Comparison of ENCODE assay signal across 32 cellular contexts in the genomic region with DNA sequence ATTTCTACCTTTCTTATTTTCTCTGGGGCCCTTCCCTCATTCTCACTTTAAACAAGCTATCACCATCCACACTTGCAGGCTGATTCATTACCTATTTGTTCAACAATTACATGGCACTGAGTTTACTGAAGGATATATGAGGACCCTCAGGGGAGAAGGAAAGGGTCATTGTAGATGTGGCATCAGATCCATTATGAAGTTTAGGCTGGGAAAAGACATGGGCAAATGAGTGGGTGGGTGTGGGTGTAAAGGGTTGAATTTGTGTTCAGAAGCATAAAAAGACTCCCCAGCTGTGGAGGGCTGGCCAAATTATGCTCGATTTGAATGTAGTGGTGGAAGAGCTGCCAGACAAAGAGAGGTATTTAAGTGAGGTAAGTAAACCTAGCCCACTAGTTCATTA.
"Had no signal": no experiment of that assay in that cellular context is flagged by ENCODE, and none has a peak within 500 bp of the region (broad histone marks: within the 10 kb centered on the region; RNA-seq: fewer than 3 reads in every experiment).

No MANE protein-coding gene starts in this region.

- H3K27me3 Mint-ChIP-seq: activated naive CD8-positive, alpha-beta T cell treated with anti-CD3 and anti-CD28 coated beads for 36 hours; brain had no signal

- H3K4me1 ChIP-seq: ascending aorta, colonic mucosa, gastroesophageal sphincter, testis, transverse colon had no signal

- H3K79me2 ChIP-seq: hepatocyte had no signal

- H3K4me1 Mint-ChIP-seq: activated naive CD8-positive, alpha-beta T cell treated with anti-CD3 and anti-CD28 coated beads for 36 hours; naive B cell had no signal

- H3K36me3 Mint-ChIP-seq: activated naive CD8-positive, alpha-beta T cell treated with anti-CD3 and anti-CD28 coated beads for 36 hours; brain; mesothelial cell of epicardium; naive B cell had no signal

- DNase-seq: activated CD4-positive, alpha-beta T cell treated with anti-CD3 and anti-CD28 coated beads for 4 hours; activated CD4-positive, alpha-beta T cell treated with anti-CD3 and anti-CD28 coated beads, Interleukin-2, amount 50 U/mL, for 48 hours; activated CD4-positive, CD25-positive, alpha-beta regulatory T cell; activated CD8-positive, alpha-beta memory T cell treated with anti-CD3 and anti-CD28 coated beads for 24 hours; activated effector memory CD4-positive, alpha-beta T cell treated with Interleukin-2 at 50 U/mL for 16 hours; activated naive CD4-positive, alpha-beta T cell treated with Interleukin-2 at 50 U/mL for 16 hours; activated naive CD8-positive, alpha-beta T cell treated with anti-CD3 and anti-CD28 coated beads for 36 hours; cerebellar nuclear complex; colonic mucosa; effector CD8-positive, alpha-beta T cell; erythroblast; islet precursor cell; left cardiac atrium; left ventricle myocardium superior; naive B cell; nephron progenitor cell; retina; stimulated activated CD4-positive, alpha-beta T cell treated with anti-CD3 and anti-CD28 coated beads, Interleukin-12 subunit alpha, Interleukin-12 subunit beta, amount 100 ng/mL, for 4 hours; stimulated activated CD4-positive, alpha-beta T cell treated with anti-CD3 and anti-CD28 coated beads, Interleukin-4, amount 100 ng/mL, for 1 hour; stimulated activated naive CD8-positive, alpha-beta T cell treated with anti-CD3 and anti-CD28 coated beads, Interleukin-15, Interleukin-2, amounts not matched to agents 100 U/mL and 50 U/mL, for 24 hours; testis; transverse colon had no signal

- H2AFZ ChIP-seq: hepatocyte had no signal

- H3K36me3 ChIP-seq: ascending aorta, cardiac muscle cell, colonic mucosa, gastroesophageal sphincter, neutrophil, transverse colon had no signal

- ATAC-seq: left cardiac atrium; sciatic nerve; stimulated activated naive CD8-positive, alpha-beta T cell treated with anti-CD3 and anti-CD28 coated beads, Interleukin-15, Interleukin-2, amounts not matched to agents 100 U/mL and 50 U/mL, for 24 hours had no signal

- H3K4me2 ChIP-seq: hepatocyte had no signal

- H3K9me3 Mint-ChIP-seq: activated naive CD8-positive, alpha-beta T cell treated with anti-CD3 and anti-CD28 coated beads for 36 hours; brain; mesothelial cell of epicardium; naive B cell; nephron progenitor cell had no signal

- H3K4me3 Mint-ChIP-seq: activated naive CD8-positive, alpha-beta T cell treated with anti-CD3 and anti-CD28 coated beads for 36 hours; brain; mesothelial cell of epicardium; naive B cell; nephron progenitor cell had no signal

- H3K27me3 ChIP-seq: ascending aorta, colonic mucosa, gastroesophageal sphincter, neutrophil, testis, transverse colon had no signal

- H3K27ac Mint-ChIP-seq: activated naive CD8-positive, alpha-beta T cell treated with anti-CD3 and anti-CD28 coated beads for 36 hours; brain; mesothelial cell of epicardium; naive B cell; nephron progenitor cell; progenitor cell of endocrine pancreas had no signal

- H3K9me3 ChIP-seq: ascending aorta, colonic mucosa, gastroesophageal sphincter, neutrophil, testis, transverse colon had no signal

- H3K27ac ChIP-seq: ascending aorta, cardiac muscle cell, colonic mucosa, gastroesophageal sphincter, hepatocyte, neutrophil, testis, transverse colon had no signal

- H3K4me3 ChIP-seq: ascending aorta, cardiac muscle cell, colonic mucosa, gastroesophageal sphincter, hepatocyte, skin epidermis, testis, transverse colon had no signal
